Comparison of ENCODE assay signal across 9 cellular contexts in the genomic region with DNA sequence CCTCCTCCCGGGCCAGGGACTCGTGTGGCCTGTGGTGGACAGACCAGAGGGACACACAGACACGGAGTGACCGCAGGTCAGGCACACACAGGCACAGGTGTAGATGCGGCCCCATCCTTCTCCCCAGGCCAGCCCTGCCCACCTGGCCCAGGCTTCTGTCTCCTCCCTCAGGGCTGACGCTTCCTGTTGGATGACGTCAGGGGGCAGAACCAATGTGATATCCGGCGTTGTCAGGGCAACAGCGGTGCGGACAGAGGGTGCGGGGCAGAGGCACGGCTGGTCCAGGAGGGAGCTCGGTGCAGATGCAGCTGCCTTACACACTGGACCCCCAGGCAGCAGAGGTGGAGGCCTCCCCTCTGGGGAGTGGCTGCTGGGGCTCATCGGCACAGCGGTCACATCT. TPM values are rescaled to one million over a fixed set of nuclear protein-coding genes. Genes with fewer than 3 reads are reported as not detected.
DNase-seq lines count a peak whose midpoint lies in the region; ATAC-seq and TF ChIP-seq lines count a peak whose summit lies in the region.
"Had no signal": no experiment of that assay in that cellular context is flagged by ENCODE, and none has a peak within 500 bp of the region (broad histone marks: within the 10 kb centered on the region; RNA-seq: fewer than 3 reads in every experiment).

No MANE protein-coding gene starts in this region.

- H3K4me1 Mint-ChIP-seq in stimulated activated naive B cell treated with anti-CD40 and anti-IgM and Interleukin-4, amounts not matched to agents 10 μg/mL and 1 μg/mL and 100 μg/mL, for 72 hours = peaks cover 21 to 59% of the 10 kb centered on the region in 2 donors

- peaks cover 14% of the 10 kb centered on the region in 2 donors for H3K36me3 Mint-ChIP-seq in stimulated activated naive B cell treated with anti-CD40 and anti-IgM and Interleukin-4, amounts not matched to agents 10 μg/mL and 1 μg/mL and 100 μg/mL, for 72 hours

- no peak for TF ChIP-seq CTCF in RWPE2 (IDR thresholded peaks at IDR 0.05; ENCODE audit: poor library complexity, severe bottlenecking)
- no peak for TF ChIP-seq CTCF in colonic mucosa (IDR thresholded peaks at IDR 0.05)

- peak; percentile 41 for ATAC-seq in RWPE2 (ENCODE audit: low read depth)
- ATAC-seq in stimulated activated naive B cell treated with anti-CD40 and anti-IgM and Interleukin-4, amounts not matched to agents 10 μg/mL and 1 μg/mL and 100 μg/mL, for 72 hours (replicated peaks) = no peak
- no peak for ATAC-seq in HG02571 (IDR thresholded peaks at IDR 0.05; ENCODE audit: unreplicated experiment)

- no peaks in the 10 kb centered on the region for H3K9me3 Mint-ChIP-seq in stimulated activated naive B cell treated with anti-CD40 and anti-IgM and Interleukin-4, amounts not matched to agents 10 μg/mL and 1 μg/mL and 100 μg/mL, for 72 hours

- intact Hi-C loops in colonic mucosa (cut with DNase I) = no loop called here

- H3K27me3 ChIP-seq in RWPE2 (ENCODE audit: insufficient read depth, poor library complexity, severe bottlenecking) (no peaks in the 10 kb centered on the region), colonic mucosa (no peaks in the 10 kb centered on the region)
- H3K27me3 ChIP-seq: ovary had no signal

- H3K36me3 ChIP-seq in RWPE2 (ENCODE audit: low read depth) (peaks cover 13% of the 10 kb centered on the region), colonic mucosa (no peaks in the 10 kb centered on the region)
- H3K36me3 ChIP-seq: ovary had no signal

- no peaks in the 10 kb centered on the region for H3K9me3 ChIP-seq in RWPE2 (ENCODE audit: severe bottlenecking)
- no peaks in the 10 kb centered on the region for H3K9me3 ChIP-seq in colonic mucosa
- H3K9me3 ChIP-seq: ovary had no signal

- DNase-seq in stimulated activated CD4-positive, alpha-beta T cell treated with anti-CD3 and anti-CD28 coated beads, Interleukin-15, amount 100 ng/mL, for 24 hours = peak; percentile 40
- no peak for DNase-seq in stimulated activated CD4-positive, alpha-beta T cell treated with anti-CD3 and anti-CD28 coated beads, Interleukin-2, amount 100 ng/mL, for 48 hours
- DNase-seq in RWPE2 (ENCODE audit: low spot score) (peak; percentile 89), colonic mucosa (peak; percentile 86), Ammon's horn (ENCODE audit: low spot score) (no peak)
- no peak for DNase-seq in stimulated activated naive B cell treated with anti-CD40 and anti-IgM and Interleukin-4, amounts not matched to agents 10 μg/mL and 1 μg/mL and 100 μg/mL, for 72 hours
- no peak for DNase-seq in stimulated activated CD4-positive, alpha-beta T cell treated with anti-CD3 and anti-CD28 coated beads, Interleukin-4, amount 100 ng/mL, for 1 hour

- H3K27me3 Mint-ChIP-seq in stimulated activated naive B cell treated with anti-CD40 and anti-IgM and Interleukin-4, amounts not matched to agents 10 μg/mL and 1 μg/mL and 100 μg/mL, for 72 hours = no peaks in the 10 kb centered on the region

- H3K27ac ChIP-seq in RWPE2 (ENCODE audit: poor library complexity, severe bottlenecking) = no peak overlapping the region
- no peak overlapping the region for H3K27ac ChIP-seq in colonic mucosa
- H3K27ac ChIP-seq: ovary had no signal

- H3K4me3 Mint-ChIP-seq in stimulated activated naive B cell treated with anti-CD40 and anti-IgM and Interleukin-4, amounts not matched to agents 10 μg/mL and 1 μg/mL and 100 μg/mL, for 72 hours = no peak overlapping the region

- H3K4me1 ChIP-seq in RWPE2 (ENCODE audit: insufficient read depth, poor library complexity, severe bottlenecking) (no peaks in the 10 kb centered on the region), colonic mucosa (peaks cover 39% of the 10 kb centered on the region)

- H3K27ac Mint-ChIP-seq in stimulated activated naive B cell treated with anti-CD40 and anti-IgM and Interleukin-4, amounts not matched to agents 10 μg/mL and 1 μg/mL and 100 μg/mL, for 72 hours = peak overlapping the region; percentile 25

- peak overlapping the region in 1 of 2 donors; percentile 16 for H3K9ac ChIP-seq in colonic mucosa (ENCODE audit: low read depth in 2 of 2, low read length in 2 of 2)

- H3K4me3 ChIP-seq in RWPE2 (ENCODE audit: severe bottlenecking) (no peak overlapping the region), colonic mucosa (no peak overlapping the region)
- H3K4me3 ChIP-seq: ovary had no signal

RNA-seq across cellular contexts. Expression of a gene that starts 2.9 kb away (rescaled TPM):
- total RNA-seq in colonic mucosa = 10 to 100 TPM; 19.2 to 33.4 TPM

RNA-seq across cellular contexts. Expression of a gene that starts 3.3 kb away (rescaled TPM):
- total RNA-seq in colonic mucosa = 10 to 100 TPM; 40.5 to 59.1 TPM

RNA-seq across cellular contexts. Expression of a gene that starts 13.7 kb away (rescaled TPM):
- 1 to 10 TPM; 2.0 to 2.6 TPM for total RNA-seq in colonic mucosa

RNA-seq across cellular contexts. Expression of a gene that starts 22.4 kb away (rescaled TPM):
- total RNA-seq in colonic mucosa = 1 to 10 TPM; 1.3 to 1.9 TPM

RNA-seq across cellular contexts. Expression of a gene that starts 46.9 kb away (rescaled TPM):
- total RNA-seq in colonic mucosa = 10 to 100 TPM; 29.1 to 36.9 TPM

Comparison
In these comparisons a context has a peak if more than half of its experiments do, and no peak if none do; other contexts are left out.
1. DNase-seq: peak in stimulated activated CD4-positive, alpha-beta T cell treated with anti-CD3 and anti-CD28 coated beads, Interleukin-15, amount 100 ng/mL, for 24 hours (single experiment), RWPE2 (single experiment) and colonic mucosa (single experiment); none in stimulated activated CD4-positive, alpha-beta T cell treated with anti-CD3 and anti-CD28 coated beads, Interleukin-2, amount 100 ng/mL, for 48 hours (0 of 2), stimulated activated naive B cell treated with anti-CD40 and anti-IgM and Interleukin-4, amounts not matched to agents 10 μg/mL and 1 μg/mL and 100 μg/mL, for 72 hours (single experiment), stimulated activated CD4-positive, alpha-beta T cell treated with anti-CD3 and anti-CD28 coated beads, Interleukin-4, amount 100 ng/mL, for 1 hour (single experiment) and Ammon's horn (single experiment).